ENCODE assay signal across 19 cellular contexts in genomic region chr2:221614274-221614673, GRCh38. TPM values are rescaled to one million over a fixed set of nuclear protein-coding genes. Genes with fewer than 3 reads are reported as not detected.
A peak's percentile ranks its signal among the peaks of the same experiment; 100 is the strongest.
DNase-seq lines count a peak whose midpoint lies in the region; ATAC-seq, FAIRE-seq and TF ChIP-seq lines count a peak whose summit lies in the region.
"Had no signal": no experiment of that assay in that cellular context is flagged by ENCODE, and none has a peak within 500 bp of the region (broad histone marks: within the 10 kb centered on the region; RNA-seq: fewer than 3 reads in every experiment).

No MANE protein-coding gene starts in this region.

- TF ChIP-seq RAD21 in H1 (IDR thresholded peaks at IDR 0.05 in 1 of 2, conservative IDR thresholded peaks at IDR 0.05 in 1 of 2; ENCODE audit: low read depth in 2 of 2, low read length in 2 of 2), result no peak

- no peak for TF ChIP-seq CTCF in H1 (IDR thresholded peaks at IDR 0.05; ENCODE audit: control extremely low read depth in 1 of 3, insufficient read depth in 1 of 3, low read depth in 1 of 3, low read length in 3 of 3)
- no peak for TF ChIP-seq CTCF in lung (IDR thresholded peaks at IDR 0.05; ENCODE audit: control extremely low read depth, extremely low read depth)

- H3K9ac ChIP-seq in H1 (replicated peaks in 1 of 4; ENCODE audit: extremely low read depth in 1 of 4, low read depth in 3 of 4, low read length in 3 of 4), result no peak overlapping the region

- no peaks in the 10 kb centered on the region for H3K9me3 ChIP-seq in H1 (ENCODE audit: insufficient read depth in 2 of 2, low read depth in 1 of 2, low read length in 1 of 2)
- H3K9me3 ChIP-seq in lung (ENCODE audit: control insufficient read depth in 2 of 2, insufficient read depth in 1 of 2, low read length in 1 of 2), result no peaks in the 10 kb centered on the region
- H3K9me3 ChIP-seq: BE2C had no signal

- no peak overlapping the region for H2BK20ac ChIP-seq in H1 (ENCODE audit: low read length)

- H3K56ac ChIP-seq in H1 (replicated peaks; ENCODE audit: insufficient read length, low read depth, low read length), result no peak overlapping the region

- no peaks in the 10 kb centered on the region for H3K36me3 Mint-ChIP-seq in stimulated activated effector memory CD8-positive, alpha-beta T cell treated with anti-CD3 and anti-CD28 coated beads, Interleukin-12 subunit alpha, Interleukin-12 subunit beta, amount 100 ng/mL, for 72 hours
- H3K36me3 Mint-ChIP-seq: CD4-positive, CD25-positive, alpha-beta regulatory T cell had no signal

- H3K4me2 ChIP-seq in H1 (ENCODE audit: insufficient read depth in 1 of 2, low read depth in 2 of 2, low read length in 2 of 2), result no peak overlapping the region

- H3K9me3 Mint-ChIP-seq in stimulated activated effector memory CD8-positive, alpha-beta T cell treated with anti-CD3 and anti-CD28 coated beads, Interleukin-12 subunit alpha, Interleukin-12 subunit beta, amount 100 ng/mL, for 72 hours, result no peaks in the 10 kb centered on the region
- H3K9me3 Mint-ChIP-seq: H9 had no signal

- no peaks in the 10 kb centered on the region for H3K27me3 ChIP-seq in H1 (replicated peaks in 1 of 4; ENCODE audit: control insufficient read depth in 3 of 4, extremely low read depth in 1 of 4, insufficient read depth in 3 of 4, low read length in 3 of 4)
- no peaks in the 10 kb centered on the region for H3K27me3 ChIP-seq in lung (ENCODE audit: control insufficient read depth, insufficient read depth)
- H3K27me3 ChIP-seq: BE2C had no signal

- H3K4me3 Mint-ChIP-seq in stimulated activated effector memory CD8-positive, alpha-beta T cell treated with anti-CD3 and anti-CD28 coated beads, Interleukin-12 subunit alpha, Interleukin-12 subunit beta, amount 100 ng/mL, for 72 hours, result no peak overlapping the region
- H3K4me3 Mint-ChIP-seq: CD4-positive, CD25-positive, alpha-beta regulatory T cell; CD8-positive, alpha-beta memory T cell; H9 had no signal

- H4K8ac ChIP-seq in H1 (ENCODE audit: extremely low read depth, insufficient read depth, low read length), result no peak overlapping the region

- H3K18ac ChIP-seq in H1 (ENCODE audit: extremely low read depth, low read length), result no peak overlapping the region

- 91% methylated on average over 6 of the region's 6 CpGs; no CpG with 5 or more reads in 1 of the 2 experiments for WGBS in H1 (ENCODE audit: extremely low coverage in 1 of 2, insufficient coverage in 1 of 2, insufficient read length in 1 of 2, insufficient replicate concordance in 2 of 2, low coverage in 1 of 2, low lambda C conversion rate in 2 of 2, missing lambda C conversion rate in 1 of 2), 2 experiments
- WGBS in lung, 2 donors, result 46 to 67% methylated on average over 6 of the region's 6 CpGs

- no peak overlapping the region for H3K27ac Mint-ChIP-seq in stimulated activated effector memory CD8-positive, alpha-beta T cell treated with anti-CD3 and anti-CD28 coated beads, Interleukin-12 subunit alpha, Interleukin-12 subunit beta, amount 100 ng/mL, for 72 hours
- H3K27ac Mint-ChIP-seq: CD4-positive, CD25-positive, alpha-beta regulatory T cell; CD8-positive, alpha-beta memory T cell had no signal

- FAIRE-seq in H1 (lab: Jason Lieb, UNC), result no peak
- FAIRE-seq: G401.6, GM12891 had no signal

- H3K79me2 ChIP-seq in H1 (ENCODE audit: control insufficient read depth in 1 of 2, insufficient read depth in 2 of 2, low read length in 2 of 2), result no peaks in the 10 kb centered on the region

- H2AK5ac ChIP-seq in H1 (ENCODE audit: low read depth, low read length), result no peak overlapping the region

- no peak overlapping the region for H2BK120ac ChIP-seq in H1 (replicated peaks; ENCODE audit: low read depth, low read length)

- H3K23ac ChIP-seq in H1 (ENCODE audit: insufficient read length), result no peak overlapping the region

- no peak overlapping the region for H2BK5ac ChIP-seq in H1 (ENCODE audit: low read depth, low read length)

- H4K5ac ChIP-seq in H1 (ENCODE audit: insufficient read length, low read depth, low read length), result no peak overlapping the region

- H3K4me3 ChIP-seq in H1 (ENCODE audit: extremely low read depth in 1 of 4, insufficient read depth in 2 of 4, low read depth in 3 of 4, low read length in 4 of 4) (no peak overlapping the region), lung (no peak overlapping the region)

- H3K27ac ChIP-seq in H1 (ENCODE audit: low read depth, low read length), result no peak overlapping the region
- no peak overlapping the region for H3K27ac ChIP-seq in lung (ENCODE audit: low read depth in 1 of 2, low read length in 1 of 2)

- no peak for TF ChIP-seq EP300 in H1 (IDR thresholded peaks at IDR 0.05; ENCODE audit: borderline replicate concordance in 1 of 2, low read depth in 2 of 2, low read length in 2 of 2)

- peak overlapping the region; percentile 59; the same call in 1 of the 2 replicates for H2AFZ ChIP-seq in H1 (ENCODE audit: low read length)

- no peak for TF ChIP-seq POLR2A in H1 (IDR thresholded peaks at IDR 0.05; ENCODE audit: control extremely low read depth in 1 of 2, low read depth in 2 of 2, low read length in 2 of 2)

- H3K36me3 ChIP-seq in H1 (ENCODE audit: control insufficient read depth in 2 of 4, insufficient read depth in 4 of 4, low read length in 3 of 4) (no peaks in the 10 kb centered on the region), lung (ENCODE audit: control insufficient read depth in 2 of 2, insufficient read depth in 2 of 2, low read length in 2 of 2) (no peaks in the 10 kb centered on the region)
- H3K36me3 ChIP-seq: BE2C had no signal

- H2BK12ac ChIP-seq in H1 (ENCODE audit: low read depth, low read length), result no peak overlapping the region

- H3K4me1 ChIP-seq in H1 (replicated peaks in 1 of 4; ENCODE audit: control insufficient read depth in 3 of 4, insufficient read depth in 4 of 4, low read length in 3 of 4), result peaks cover 0 to 3% (median 0%) of the 10 kb centered on the region in 4 experiments; a peak in 1 of 7 replicates
- peaks cover 0 to 2% of the 10 kb centered on the region in 2 donors for H3K4me1 ChIP-seq in lung (ENCODE audit: control insufficient read depth in 2 of 2, insufficient read depth in 2 of 2, low read length in 2 of 2)
- H3K4me1 ChIP-seq: BE2C had no signal

- no peak overlapping the region for H3K4ac ChIP-seq in H1 (replicated peaks; ENCODE audit: insufficient read length, low read depth, low read length)

- POLR2A ChIA-PET in H1 (lab: Charles Lee; ENCODE audit: partially characterized antibody), result no interaction called here

- ATAC-seq in lung (ENCODE audit: insufficient read depth, low FRiP score), result peak; percentile 72
- ATAC-seq in stimulated activated effector memory CD8-positive, alpha-beta T cell treated with anti-CD3 and anti-CD28 coated beads, Interleukin-12 subunit alpha, Interleukin-12 subunit beta, amount 100 ng/mL, for 72 hours, result no peak

- CTCF ChIA-PET in H1 (lab: Charles Lee; ENCODE audit: partially characterized antibody), result interaction anchor here (0.8 kb wide), 1 partner anchor 356 kb away, joined by 4 read pairs; no protein-coding TSS in a partner anchor

- no peak overlapping the region for H4K91ac ChIP-seq in H1 (replicated peaks; ENCODE audit: insufficient read length, low read length)

- no peak overlapping the region for H3K14ac ChIP-seq in H1 (ENCODE audit: insufficient read length)

- H2BK15ac ChIP-seq in H1 (ENCODE audit: low read length), result no peak overlapping the region

- no peaks in the 10 kb centered on the region for H3K79me1 ChIP-seq in H1 (ENCODE audit: low read depth, low read length)

- no peaks in the 10 kb centered on the region for H3K4me1 Mint-ChIP-seq in stimulated activated effector memory CD8-positive, alpha-beta T cell treated with anti-CD3 and anti-CD28 coated beads, Interleukin-12 subunit alpha, Interleukin-12 subunit beta, amount 100 ng/mL, for 72 hours
- H3K4me1 Mint-ChIP-seq: CD4-positive, CD25-positive, alpha-beta regulatory T cell; CD8-positive, alpha-beta memory T cell had no signal

- H4K20me1 ChIP-seq in H1 (replicated peaks in 1 of 2; ENCODE audit: control insufficient read depth in 1 of 2, insufficient read depth in 2 of 2, low read length in 2 of 2), result no peaks in the 10 kb centered on the region

- H3K23me2 ChIP-seq in H1 (ENCODE audit: low read depth, low read length), result no peaks in the 10 kb centered on the region

- DNase-seq in DMS53 (lab: John Stamatoyannopoulos, UW), result peak; percentile 47
- peak; percentile 16 for DNase-seq in NCI-H510A (lab: John Stamatoyannopoulos, UW)
- DNase-seq in H1 (ENCODE audit: low read depth in 1 of 2, low spot score in 2 of 2), result no peak
- no peak for DNase-seq in lung (ENCODE audit: low spot score)
- DNase-seq in superior temporal gyrus (ENCODE audit: extremely low spot score), result no peak
- DNase-seq in NOMO-1 treated with dmso at 0.1 percent for 144 hours (lab: John Stamatoyannopoulos, UW; ENCODE audit: unreplicated experiment), result no peak
- no peak for DNase-seq in stimulated activated effector memory CD8-positive, alpha-beta T cell treated with anti-CD3 and anti-CD28 coated beads, Interleukin-12 subunit alpha, Interleukin-12 subunit beta, amount 100 ng/mL, for 72 hours (ENCODE audit: low spot score in 2 of 2)
- no peak for DNase-seq in NOMO-1 treated with DMSO at 0.1 percent for 48 hours (lab: John Stamatoyannopoulos, UW; ENCODE audit: unreplicated experiment)
- DNase-seq: ACHN; BE2C; C1 segment of cervical spinal cord; CD4-positive, CD25-positive, alpha-beta regulatory T cell; CD8-positive, alpha-beta memory T cell; COR-L47; GOT3; H9; KG1 had no signal

TF ChIP-seq in H1, 55 proteins besides CTCF, POLR2A, EP300 and RAD21 (continues in another document):
- TF ChIP-seq EGR1 (IDR thresholded peaks at IDR 0.05; ENCODE audit: borderline replicate concordance, low read depth, low read length) (no peak), TAF1 (IDR thresholded peaks at IDR 0.05; ENCODE audit: low read depth, low read length) (no peak), MAFK (IDR thresholded peaks at IDR 0.05; ENCODE audit: low read depth, low read length) (no peak), CBX5 (IDR thresholded peaks at IDR 0.05; ENCODE audit: low read depth, low read length) (no peak), HDAC6 (IDR thresholded peaks at IDR 0.05; ENCODE audit: low read depth, low read length) (no peak), RXRA (IDR thresholded peaks at IDR 0.05; ENCODE audit: insufficient read depth, low read depth, low read length) (no peak), ASH2L (IDR thresholded peaks at IDR 0.05; ENCODE audit: low read length) (no peak), POU5F1 (IDR thresholded peaks at IDR 0.05; ENCODE audit: low read depth, low read length) (no peak), SP4 (IDR thresholded peaks at IDR 0.05; ENCODE audit: low read length) (no peak)

RNA-seq across cellular contexts. Expression of gene EPHA4, which starts 42.2 kb away (rescaled TPM):
- 4.3 and 5.1 TPM in 2 replicates for total RNA-seq in H1 (2021; fragmentation: NEBNext Ultra II Directional; extraction: Animal tissue kit (Norgen Biotek cat#: 25700))
- polyA plus RNA-seq in H1 (2011; rRNA removed), result 5.7 and 6.4 TPM in 2 replicates
- polyA plus RNA-seq in H1 (2011; cell fraction: cytosol; rRNA removed), result 6.3 TPM
- polyA plus RNA-seq in H1 (2011; cell fraction: nucleus; rRNA removed), result 14.7 TPM
- 4.9 to 11.0 TPM (median 5.6 TPM) in 4 replicates for polyA plus RNA-seq in H1 (2012, experiment 1 of 2)
- polyA plus RNA-seq in H1 (2012, experiment 2 of 2), result 0.33 TPM
- 6.8 TPM for polyA plus RNA-seq in H1 (2013, experiment 1 of 2)
- polyA plus RNA-seq in H1 (2013, experiment 2 of 2), result 5.1 TPM
- polyA minus RNA-seq in H1 (2011; rRNA and poly(A)+ RNA removed), result 20.6 and 27.8 TPM in 2 replicates
- polyA minus RNA-seq in H1 (2011; cell fraction: cytosol; rRNA and poly(A)+ RNA removed), result 9.3 TPM
- polyA minus RNA-seq in H1 (2011; cell fraction: nucleus; rRNA and poly(A)+ RNA removed), result 31.9 TPM
- 10 to 100 TPM; 21.8 to 28.8 TPM for total RNA-seq in lung
- polyA plus RNA-seq in lung, result 1 to 10 TPM; 2.5 to 7.6 TPM

Comparison
In these comparisons a context has a peak if more than half of its experiments do, and no peak if none do; other contexts are left out.
1. DNase-seq: peak in DMS53 (single experiment) and NCI-H510A (single experiment); none in H1 (0 of 2), lung (single experiment), superior temporal gyrus (single experiment), NOMO-1 treated with dmso at 0.1 percent for 144 hours (single experiment), stimulated activated effector memory CD8-positive, alpha-beta T cell treated with anti-CD3 and anti-CD28 coated beads, Interleukin-12 subunit alpha, Interleukin-12 subunit beta, amount 100 ng/mL, for 72 hours (0 of 2) and NOMO-1 treated with DMSO at 0.1 percent for 48 hours (single experiment).